Comparison of ENCODE assay signal across 10 cellular contexts in genomic region chr1:246597340-246597739, GRCh38. TPM values are rescaled to one million over a fixed set of nuclear protein-coding genes. Genes with fewer than 3 reads are reported as not detected.
DNase-seq lines count a peak whose midpoint lies in the region; ATAC-seq lines count a peak whose summit lies in the region.
"Had no signal": no experiment of that assay in that cellular context is flagged by ENCODE, and none has a peak within 500 bp of the region (broad histone marks: within the 10 kb centered on the region; RNA-seq: fewer than 3 reads in every experiment).

No MANE protein-coding gene starts in this region.

- no peak overlapping the region for H3K18ac ChIP-seq in mesendoderm (ENCODE audit: low read length)

- no peaks in the 10 kb centered on the region for H3K27me3 ChIP-seq in mesendoderm (ENCODE audit: insufficient read depth, low read length, poor library complexity)

- H3K79me2 ChIP-seq in mesendoderm (ENCODE audit: control insufficient read depth, insufficient read depth, low read length) = no peaks in the 10 kb centered on the region

- ATAC-seq in GM18498 (IDR thresholded peaks at IDR 0.05; ENCODE audit: unreplicated experiment) (no peak), HG02759 (IDR thresholded peaks at IDR 0.05; ENCODE audit: unreplicated experiment) (no peak), HG03025 (IDR thresholded peaks at IDR 0.05; ENCODE audit: low FRiP score, unreplicated experiment) (no peak)

- no peak overlapping the region for H2BK5ac ChIP-seq in mesendoderm (ENCODE audit: low read length)

- no peak overlapping the region for H4K5ac ChIP-seq in mesendoderm (ENCODE audit: low read length)

- no CpG with 5 or more reads among the region's 5 CpGs for WGBS in mesendoderm (ENCODE audit: extremely low coverage, insufficient coverage, low lambda C conversion rate)

- no peak overlapping the region for H3K4me3 ChIP-seq in mesendoderm (ENCODE audit: low read length)

- H2BK120ac ChIP-seq in mesendoderm (ENCODE audit: low read depth, low read length) = no peak overlapping the region

- H2AK5ac ChIP-seq in mesendoderm (ENCODE audit: low read length) = no peak overlapping the region

- no peak overlapping the region for H3K4ac ChIP-seq in mesendoderm (ENCODE audit: low read depth, low read length)

- no peak overlapping the region for H3K23ac ChIP-seq in mesendoderm (ENCODE audit: low read length)

- no peak overlapping the region for H4K8ac ChIP-seq in mesendoderm (ENCODE audit: low read depth, low read length)

- DNase-seq in AG20443 (ENCODE audit: low spot score) = peak; percentile 64
- DNase-seq in NCI-H2029 treated with DMSO at 0.1 percent for 48 hours (lab: John Stamatoyannopoulos, UW) = peak; percentile 6
- DNase-seq in epithelial cell of prostate (ENCODE audit: low read depth, low spot score) = peak; percentile 49
- DNase-seq in mesendoderm = peak; percentile 37
- DNase-seq in activated CD4-positive, alpha-beta T cell treated with anti-CD3 and anti-CD28 coated beads, Interleukin-2, amount 50 U/mL, for 4 hours = no peak
- DNase-seq: activated B cell treated with CpG ODN at 0.5 μM for 24 hours, NCI-H524 had no signal

- no peak overlapping the region for H3K4me2 ChIP-seq in mesendoderm (ENCODE audit: low read length)

- no peak overlapping the region for H3K56ac ChIP-seq in mesendoderm (ENCODE audit: low read length)

- no peak overlapping the region for H2BK15ac ChIP-seq in mesendoderm (replicated peaks; ENCODE audit: low read depth)

- no peaks in the 10 kb centered on the region for H3K4me1 ChIP-seq in mesendoderm (ENCODE audit: control insufficient read depth, low read depth, low read length)

- no peaks in the 10 kb centered on the region for H3K36me3 ChIP-seq in mesendoderm (ENCODE audit: control insufficient read depth, insufficient read depth, low read length)

- no peak overlapping the region for H3K9ac ChIP-seq in mesendoderm (ENCODE audit: low read length)

- peaks cover 5% of the 10 kb centered on the region for H3K79me1 ChIP-seq in mesendoderm (ENCODE audit: low read length)

- H3K27ac ChIP-seq in epithelial cell of prostate (no peak overlapping the region), mesendoderm (ENCODE audit: low read depth, low read length) (no peak overlapping the region)

RNA-seq across cellular contexts. Expression of gene CNST, which starts 31.1 kb away (rescaled TPM):
- polyA plus RNA-seq in mesendoderm (2013, experiment 1 of 2) = 9.8 TPM
- polyA plus RNA-seq in mesendoderm (2013, experiment 2 of 2) = 9.8 TPM

RNA-seq across cellular contexts. Expression of gene TFB2M, which starts 31.3 kb away (rescaled TPM):
- 29.7 TPM for polyA plus RNA-seq in mesendoderm (2013, experiment 1 of 2)
- 31.2 TPM for polyA plus RNA-seq in mesendoderm (2013, experiment 2 of 2)

Comparison
In these comparisons a context has a peak if more than half of its experiments do, and no peak if none do; other contexts are left out.
1. DNase-seq: peak in AG20443 (single experiment), NCI-H2029 treated with DMSO at 0.1 percent for 48 hours (single experiment), epithelial cell of prostate (single experiment) and mesendoderm (single experiment); none in activated CD4-positive, alpha-beta T cell treated with anti-CD3 and anti-CD28 coated beads, Interleukin-2, amount 50 U/mL, for 4 hours (0 of 2).